Comparison of ENCODE assay signal across 1 cellular context in genomic region chr9:133843250-133843649, GRCh38.
TF ChIP-seq lines count a peak whose summit lies in the region.

No MANE protein-coding gene starts in this region.

TF ChIP-seq in HEK293, 187 proteins besides CTCF, POLR2A, EP300 and RAD21 (continued from another document):
- TF ChIP-seq ZNF449 (tag by site-specific recombination; IDR thresholded peaks at IDR 0.05), result no peak
